In the genomic region with DNA sequence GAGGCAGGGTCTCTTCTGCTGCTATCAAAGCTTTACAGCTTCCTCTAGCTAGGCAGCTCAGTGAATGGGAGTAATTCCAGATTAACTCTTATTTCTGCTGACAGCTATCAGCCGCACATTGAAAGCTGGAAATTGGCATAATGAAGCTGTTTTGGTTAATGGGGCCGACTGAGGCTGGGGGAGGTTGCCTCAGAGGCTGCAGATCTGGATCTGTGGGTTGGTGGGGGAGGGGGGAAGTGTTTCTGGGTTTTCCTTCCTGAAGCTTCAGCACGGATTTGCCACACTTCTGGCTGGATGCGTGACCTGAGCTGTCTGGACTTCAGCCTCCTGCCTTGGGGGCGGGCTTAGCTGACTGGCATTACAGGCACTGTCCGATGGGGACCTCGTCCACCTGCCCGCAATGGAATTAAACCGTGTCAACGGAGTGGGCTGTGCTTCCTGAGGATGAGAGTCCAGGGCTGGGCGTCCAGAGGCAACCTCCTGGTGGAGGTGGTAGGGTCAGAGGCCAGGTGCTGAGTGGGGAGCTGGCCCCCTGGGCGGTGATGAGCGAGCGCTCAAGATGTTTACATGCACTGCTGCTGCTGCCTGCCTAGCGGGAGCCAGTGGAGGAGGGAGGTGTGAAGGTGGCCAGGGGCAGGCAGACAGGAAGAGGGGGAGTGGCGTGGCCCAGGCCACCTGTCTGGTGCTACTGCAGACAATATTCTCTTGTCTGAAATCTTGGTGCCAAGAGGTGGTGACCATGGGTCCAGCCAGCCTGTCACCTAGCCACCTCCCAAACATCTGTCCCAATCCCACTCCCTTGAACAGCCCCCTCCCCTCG, we compare ENCODE assay signal across 11 cellular contexts. TPM values are rescaled to one million over a fixed set of nuclear protein-coding genes. Genes with fewer than 3 reads are reported as not detected.
DNase-seq lines count a peak whose midpoint lies in the region; ATAC-seq and TF ChIP-seq lines count a peak whose summit lies in the region.
"Had no signal": no experiment of that assay in that cellular context is flagged by ENCODE, and none has a peak within 500 bp of the region (broad histone marks: within the 10 kb centered on the region; RNA-seq: fewer than 3 reads in every experiment).

No MANE protein-coding gene starts in this region.

- no peak overlapping the region for H3K27ac ChIP-seq in cardiac muscle cell
- no peak overlapping the region for H3K27ac ChIP-seq in heart left ventricle

- H3K4me1 Mint-ChIP-seq in stimulated activated naive B cell treated with anti-CD40 and anti-IgM and Interleukin-4, amounts not matched to agents 10 μg/mL and 1 μg/mL and 100 μg/mL, for 72 hours: peaks cover 4 to 7% of the 10 kb centered on the region in 2 donors
- H3K4me1 Mint-ChIP-seq in natural killer cell treated with Interleukin-12 subunit alpha and Interleukin-12 subunit beta and Interleukin-15 and Interleukin-18, amount 100 ng/mL, for 72 hours (ENCODE audit: low read depth in 2 of 2): peaks cover 0 to 11% of the 10 kb centered on the region in 2 donors

- DNase-seq in cardiac muscle cell (ENCODE audit: low read depth in 1 of 2, low spot score in 1 of 2): peak; percentile 27 to 44
- no peak for DNase-seq in heart left ventricle
- DNase-seq in SHP77 (lab: John Stamatoyannopoulos, UW): peak; percentile 78 to 83
- DNase-seq in islet precursor cell: peak; percentile 94
- DNase-seq in stimulated activated naive B cell treated with anti-CD40 and anti-IgM and Interleukin-4, amounts not matched to agents 10 μg/mL and 1 μg/mL and 100 μg/mL, for 72 hours: no peak
- DNase-seq in NCI-H1694 (lab: John Stamatoyannopoulos, UW): no peak
- DNase-seq in natural killer cell treated with Interleukin-12 subunit alpha and Interleukin-12 subunit beta and Interleukin-15 and Interleukin-18, amount 100 ng/mL, for 72 hours (ENCODE audit: low spot score): no peak
- DNase-seq: foreskin fibroblast, T1000 had no signal

- no peak overlapping the region for H3K4me3 Mint-ChIP-seq in stimulated activated naive B cell treated with anti-CD40 and anti-IgM and Interleukin-4, amounts not matched to agents 10 μg/mL and 1 μg/mL and 100 μg/mL, for 72 hours
- H3K4me3 Mint-ChIP-seq in natural killer cell treated with Interleukin-12 subunit alpha and Interleukin-12 subunit beta and Interleukin-15 and Interleukin-18, amount 100 ng/mL, for 72 hours: no peak overlapping the region

- TF ChIP-seq POLR2A in heart left ventricle (IDR thresholded peaks at IDR 0.05): no peak

- TF ChIP-seq CTCF in cardiac muscle cell (IDR thresholded peaks at IDR 0.05; ENCODE audit: low read depth, low read length) (no peak), heart left ventricle (IDR thresholded peaks at IDR 0.05) (no peak)

- H3K36me3 ChIP-seq in cardiac muscle cell (no peaks in the 10 kb centered on the region), heart left ventricle (no peaks in the 10 kb centered on the region)

- H3K9me3 ChIP-seq in cardiac muscle cell (ENCODE audit: low read depth): no peaks in the 10 kb centered on the region
- no peaks in the 10 kb centered on the region for H3K9me3 ChIP-seq in heart left ventricle

- H3K4me1 ChIP-seq in cardiac muscle cell (ENCODE audit: low read depth) (peaks cover 12% of the 10 kb centered on the region), heart left ventricle (peaks cover 0 to 19% (median 4%) of the 10 kb centered on the region in 12 donors)

- no peak for ATAC-seq in heart left ventricle
- ATAC-seq in stimulated activated naive B cell treated with anti-CD40 and anti-IgM and Interleukin-4, amounts not matched to agents 10 μg/mL and 1 μg/mL and 100 μg/mL, for 72 hours (replicated peaks): no peak
- no peak for ATAC-seq in GM19467 (IDR thresholded peaks at IDR 0.05; ENCODE audit: unreplicated experiment)
- no peak for ATAC-seq in natural killer cell treated with Interleukin-12 subunit alpha and Interleukin-12 subunit beta and Interleukin-15 and Interleukin-18, amount 100 ng/mL, for 72 hours

- intact Hi-C loops in heart left ventricle (cut with DNase I): loop anchor here in 8 of 10 donors (2.0 to 10.0 kb wide), 5 partner anchors 77 to 146 kb away; a partner anchor contains a TSS

- no peak overlapping the region for H3K4me3 ChIP-seq in cardiac muscle cell
- no peak overlapping the region for H3K4me3 ChIP-seq in heart left ventricle

- H3K9me3 Mint-ChIP-seq in stimulated activated naive B cell treated with anti-CD40 and anti-IgM and Interleukin-4, amounts not matched to agents 10 μg/mL and 1 μg/mL and 100 μg/mL, for 72 hours: no peaks in the 10 kb centered on the region
- no peaks in the 10 kb centered on the region for H3K9me3 Mint-ChIP-seq in natural killer cell treated with Interleukin-12 subunit alpha and Interleukin-12 subunit beta and Interleukin-15 and Interleukin-18, amount 100 ng/mL, for 72 hours

- H3K36me3 Mint-ChIP-seq in stimulated activated naive B cell treated with anti-CD40 and anti-IgM and Interleukin-4, amounts not matched to agents 10 μg/mL and 1 μg/mL and 100 μg/mL, for 72 hours: no peaks in the 10 kb centered on the region
- H3K36me3 Mint-ChIP-seq in natural killer cell treated with Interleukin-12 subunit alpha and Interleukin-12 subunit beta and Interleukin-15 and Interleukin-18, amount 100 ng/mL, for 72 hours: no peaks in the 10 kb centered on the region
- H3K36me3 Mint-ChIP-seq: CD4-positive, CD25-positive, alpha-beta regulatory T cell had no signal

- WGBS in heart left ventricle, 4 donors: 39 to 55% (median 47%) methylated on average over 17 of the region's 17 CpGs

- peaks cover 58 to 69% of the 10 kb centered on the region in 2 donors for H3K27me3 Mint-ChIP-seq in stimulated activated naive B cell treated with anti-CD40 and anti-IgM and Interleukin-4, amounts not matched to agents 10 μg/mL and 1 μg/mL and 100 μg/mL, for 72 hours
- peaks cover 27 to 32% of the 10 kb centered on the region in 2 donors for H3K27me3 Mint-ChIP-seq in natural killer cell treated with Interleukin-12 subunit alpha and Interleukin-12 subunit beta and Interleukin-15 and Interleukin-18, amount 100 ng/mL, for 72 hours

- peaks cover 17% of the 10 kb centered on the region for H3K27me3 ChIP-seq in cardiac muscle cell
- peaks cover 0 to 39% (median 9%) of the 10 kb centered on the region in 9 donors for H3K27me3 ChIP-seq in heart left ventricle

- no peak overlapping the region for H3K27ac Mint-ChIP-seq in stimulated activated naive B cell treated with anti-CD40 and anti-IgM and Interleukin-4, amounts not matched to agents 10 μg/mL and 1 μg/mL and 100 μg/mL, for 72 hours
- no peak overlapping the region for H3K27ac Mint-ChIP-seq in natural killer cell treated with Interleukin-12 subunit alpha and Interleukin-12 subunit beta and Interleukin-15 and Interleukin-18, amount 100 ng/mL, for 72 hours
- H3K27ac Mint-ChIP-seq: CD4-positive, CD25-positive, alpha-beta regulatory T cell had no signal

RNA-seq across cellular contexts. Expression of a gene that starts 6.7 kb away (rescaled TPM):
- total RNA-seq in cardiac muscle cell (not detected in 2 replicates), heart left ventricle (10 to 100 TPM in 1 of 9 donors, 1 to 10 TPM in 4, under 1 TPM in 3, not detected in 1; 0.20 to 21.6 (median 1.3) TPM)
- polyA plus RNA-seq in cardiac muscle cell (0.06 and 0.53 TPM in 2 replicates), heart left ventricle (1 to 10 TPM in 1 of 2 donors, under 1 TPM in 1; 0.50 to 1.4 TPM)
- total RNA-seq in natural killer cell treated with Interleukin-12 subunit alpha and Interleukin-12 subunit beta and Interleukin-15 and Interleukin-18, amount 100 ng/mL, for 72 hours: not detected

Comparison
In these comparisons a context has a peak if more than half of its experiments do, and no peak if none do; other contexts are left out.
1. DNase-seq: peak in cardiac muscle cell (2 of 2), SHP77 (2 of 2) and islet precursor cell (single experiment); none in heart left ventricle (0 of 5), stimulated activated naive B cell treated with anti-CD40 and anti-IgM and Interleukin-4, amounts not matched to agents 10 μg/mL and 1 μg/mL and 100 μg/mL, for 72 hours (single experiment), NCI-H1694 (single experiment) and natural killer cell treated with Interleukin-12 subunit alpha and Interleukin-12 subunit beta and Interleukin-15 and Interleukin-18, amount 100 ng/mL, for 72 hours (single experiment).